2 cellular contexts compared by ENCODE assay signal in the genomic region with DNA sequence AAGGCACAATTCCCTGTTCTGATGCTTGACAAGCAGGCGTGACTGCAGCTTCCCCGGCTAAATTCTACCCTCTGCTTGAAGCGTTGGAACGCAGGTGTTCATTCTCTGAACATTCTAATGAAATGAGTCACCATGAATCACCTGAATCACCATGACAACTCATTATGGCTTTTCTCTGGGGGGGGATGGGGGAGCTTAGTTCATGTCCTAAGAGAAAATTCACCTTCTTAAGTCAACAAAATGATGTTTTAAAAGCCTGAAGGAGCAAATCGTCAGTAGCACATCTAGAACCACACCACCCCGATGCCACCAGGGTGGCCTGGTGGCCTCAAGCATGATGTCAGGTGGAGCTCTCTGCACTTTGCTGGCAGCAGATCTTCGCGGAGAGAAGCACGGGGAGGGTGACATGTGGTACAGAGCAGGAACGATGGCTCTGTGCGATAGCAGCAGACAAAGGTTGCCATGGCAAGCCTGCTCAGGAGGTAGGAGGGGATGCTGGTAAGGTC.
TF ChIP-seq lines count a peak whose summit lies in the region.

No MANE protein-coding gene starts in this region.

TF ChIP-seq in HCT116, 20 proteins besides CTCF, POLR2A, EP300 and RAD21 (continued from another document):
- TF ChIP-seq CBX3 (IDR thresholded peaks at IDR 0.05; ENCODE audit: low read depth) (0 out of 2 replicates have a peak, but pooled peaks have one; percentile 62), ZNF274 (IDR thresholded peaks at IDR 0.05; ENCODE audit: low read depth, low read length) (no peak), JUND (IDR thresholded peaks at IDR 0.05) (peak; percentile 93), ZFX (IDR thresholded peaks at IDR 0.05) (no peak), SIN3A (IDR thresholded peaks at IDR 0.05; ENCODE audit: low read depth) (peak; percentile 47; the same call in 1 of the 2 replicates), SP1 (IDR thresholded peaks at IDR 0.05; ENCODE audit: low read depth) (peak; percentile 58), EZH2 (IDR thresholded peaks at IDR 0.05) (no peak), EGR1 (IDR thresholded peaks at IDR 0.05; ENCODE audit: low read depth) (no peak), CEBPB (IDR thresholded peaks at IDR 0.05; ENCODE audit: low read depth) (no peak), TCF7L2 (IDR thresholded peaks at IDR 0.05; ENCODE audit: borderline replicate concordance, extremely low read depth, insufficient read depth, insufficient read length) (no peak), SRF (IDR thresholded peaks at IDR 0.05; ENCODE audit: low read depth) (0 out of 2 replicates have a peak, but pooled peaks have one; percentile 47), FOSL1 (IDR thresholded peaks at IDR 0.05; ENCODE audit: low read depth) (peak; percentile 97), EZH2phosphoT487 (IDR thresholded peaks at IDR 0.05; ENCODE audit: borderline replicate concordance) (no peak), POLR2AphosphoS5 (IDR thresholded peaks at IDR 0.05; ENCODE audit: low read depth, low read length) (peak; percentile 22; the same call in 1 of the 2 replicates)
- TF ChIP-seq, protein P1, sequence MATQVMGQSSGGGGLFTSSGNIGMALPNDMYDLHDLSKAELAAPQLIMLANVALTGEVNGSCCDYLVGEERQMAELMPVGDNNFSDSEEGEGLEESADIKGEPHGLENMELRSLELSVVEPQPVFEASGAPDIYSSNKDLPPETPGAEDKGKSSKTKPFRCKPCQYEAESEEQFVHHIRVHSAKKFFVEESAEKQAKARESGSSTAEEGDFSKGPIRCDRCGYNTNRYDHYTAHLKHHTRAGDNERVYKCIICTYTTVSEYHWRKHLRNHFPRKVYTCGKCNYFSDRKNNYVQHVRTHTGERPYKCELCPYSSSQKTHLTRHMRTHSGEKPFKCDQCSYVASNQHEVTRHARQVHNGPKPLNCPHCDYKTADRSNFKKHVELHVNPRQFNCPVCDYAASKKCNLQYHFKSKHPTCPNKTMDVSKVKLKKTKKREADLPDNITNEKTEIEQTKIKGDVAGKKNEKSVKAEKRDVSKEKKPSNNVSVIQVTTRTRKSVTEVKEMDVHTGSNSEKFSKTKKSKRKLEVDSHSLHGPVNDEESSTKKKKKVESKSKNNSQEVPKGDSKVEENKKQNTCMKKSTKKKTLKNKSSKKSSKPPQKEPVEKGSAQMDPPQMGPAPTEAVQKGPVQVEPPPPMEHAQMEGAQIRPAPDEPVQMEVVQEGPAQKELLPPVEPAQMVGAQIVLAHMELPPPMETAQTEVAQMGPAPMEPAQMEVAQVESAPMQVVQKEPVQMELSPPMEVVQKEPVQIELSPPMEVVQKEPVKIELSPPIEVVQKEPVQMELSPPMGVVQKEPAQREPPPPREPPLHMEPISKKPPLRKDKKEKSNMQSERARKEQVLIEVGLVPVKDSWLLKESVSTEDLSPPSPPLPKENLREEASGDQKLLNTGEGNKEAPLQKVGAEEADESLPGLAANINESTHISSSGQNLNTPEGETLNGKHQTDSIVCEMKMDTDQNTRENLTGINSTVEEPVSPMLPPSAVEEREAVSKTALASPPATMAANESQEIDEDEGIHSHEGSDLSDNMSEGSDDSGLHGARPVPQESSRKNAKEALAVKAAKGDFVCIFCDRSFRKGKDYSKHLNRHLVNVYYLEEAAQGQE (IDR thresholded peaks at IDR 0.05; ENCODE audit: low read depth): no peak
- TF ChIP-seq, protein P2, sequence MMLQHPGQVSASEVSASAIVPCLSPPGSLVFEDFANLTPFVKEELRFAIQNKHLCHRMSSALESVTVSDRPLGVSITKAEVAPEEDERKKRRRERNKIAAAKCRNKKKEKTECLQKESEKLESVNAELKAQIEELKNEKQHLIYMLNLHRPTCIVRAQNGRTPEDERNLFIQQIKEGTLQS (IDR thresholded peaks at IDR 0.05): peak; percentile 16; the same call in 1 of the 2 replicates
- TF ChIP-seq, protein P3, sequence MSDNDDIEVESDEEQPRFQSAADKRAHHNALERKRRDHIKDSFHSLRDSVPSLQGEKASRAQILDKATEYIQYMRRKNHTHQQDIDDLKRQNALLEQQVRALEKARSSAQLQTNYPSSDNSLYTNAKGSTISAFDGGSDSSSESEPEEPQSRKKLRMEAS (IDR thresholded peaks at IDR 0.05): peak; percentile 51
- TF ChIP-seq, protein P4, sequence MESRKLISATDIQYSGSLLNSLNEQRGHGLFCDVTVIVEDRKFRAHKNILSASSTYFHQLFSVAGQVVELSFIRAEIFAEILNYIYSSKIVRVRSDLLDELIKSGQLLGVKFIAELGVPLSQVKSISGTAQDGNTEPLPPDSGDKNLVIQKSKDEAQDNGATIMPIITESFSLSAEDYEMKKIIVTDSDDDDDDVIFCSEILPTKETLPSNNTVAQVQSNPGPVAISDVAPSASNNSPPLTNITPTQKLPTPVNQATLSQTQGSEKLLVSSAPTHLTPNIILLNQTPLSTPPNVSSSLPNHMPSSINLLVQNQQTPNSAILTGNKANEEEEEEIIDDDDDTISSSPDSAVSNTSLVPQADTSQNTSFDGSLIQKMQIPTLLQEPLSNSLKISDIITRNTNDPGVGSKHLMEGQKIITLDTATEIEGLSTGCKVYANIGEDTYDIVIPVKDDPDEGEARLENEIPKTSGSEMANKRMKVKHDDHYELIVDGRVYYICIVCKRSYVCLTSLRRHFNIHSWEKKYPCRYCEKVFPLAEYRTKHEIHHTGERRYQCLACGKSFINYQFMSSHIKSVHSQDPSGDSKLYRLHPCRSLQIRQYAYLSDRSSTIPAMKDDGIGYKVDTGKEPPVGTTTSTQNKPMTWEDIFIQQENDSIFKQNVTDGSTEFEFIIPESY (IDR thresholded peaks at IDR 0.05; ENCODE audit: extremely low read depth, insufficient replicate concordance, low read length): no peak

TF ChIP-seq in GM12878, 131 proteins besides CTCF, POLR2A, EP300 and RAD21 (continued from another document):
- TF ChIP-seq SMAD5 (IDR thresholded peaks at IDR 0.05; ENCODE audit: low read depth) (no peak), JUNB (IDR thresholded peaks at IDR 0.05) (peak; percentile 31; the same call in 1 of the 2 replicates)
